Comparison of ENCODE assay signal across 17 cellular contexts in genomic region chr2:61268249-61268648, GRCh38.
A peak's percentile ranks its signal among the peaks of the same experiment; 100 is the strongest.
DNase-seq lines count a peak whose midpoint lies in the region; ATAC-seq, FAIRE-seq and TF ChIP-seq lines count a peak whose summit lies in the region.
"Had no signal": no experiment of that assay in that cellular context is flagged by ENCODE, and none has a peak within 500 bp of the region (broad histone marks: within the 10 kb centered on the region; RNA-seq: fewer than 3 reads in every experiment).

No MANE protein-coding gene starts in this region.

- ATAC-seq in naive thymus-derived CD4-positive, alpha-beta T cell = no peak
- ATAC-seq: CD8-positive, alpha-beta T cell had no signal

- CTCF ChIA-PET in HEK293 (lab: Yijun Ruan, JAX) = no interaction called here
- CTCF ChIA-PET in naive thymus-derived CD4-positive, alpha-beta T cell (lab: Charles Lee) = no interaction called here

- H3K9me3 ChIP-seq in HEK293 (ENCODE audit: control insufficient read depth, insufficient read depth, low read depth, low read length) (no peaks in the 10 kb centered on the region), astrocyte (ENCODE audit: insufficient read depth, low read depth, low read length) (no peaks in the 10 kb centered on the region)
- no peaks in the 10 kb centered on the region for H3K9me3 ChIP-seq in naive thymus-derived CD4-positive, alpha-beta T cell (ENCODE audit: control insufficient read depth in 2 of 3, low read length in 3 of 3)
- H3K9me3 ChIP-seq: BE2C, SK-N-SH had no signal

- no peaks in the 10 kb centered on the region for H3K4me1 ChIP-seq in HEK293 (ENCODE audit: control insufficient read depth, insufficient read depth, low read length)
- H3K4me1 ChIP-seq in astrocyte (ENCODE audit: insufficient read depth, low read length) = peaks cover 16% of the 10 kb centered on the region
- H3K4me1 ChIP-seq in naive thymus-derived CD4-positive, alpha-beta T cell (ENCODE audit: control insufficient read depth in 2 of 2, insufficient read depth in 2 of 2, low read length in 2 of 2) = no peaks in the 10 kb centered on the region
- H3K4me1 ChIP-seq: BE2C had no signal

- DNase-seq in NCI-H2171 (lab: John Stamatoyannopoulos, UW) = peak; percentile 7
- no peak for DNase-seq in astrocyte (ENCODE audit: low read depth)
- DNase-seq in glutamatergic neuron = no peak
- DNase-seq in naive thymus-derived CD4-positive, alpha-beta T cell = no peak
- DNase-seq in NCI-H2227 treated with DMSO at 0.1 percent for 48 hours (lab: John Stamatoyannopoulos, UW) = no peak
- DNase-seq in C1 segment of cervical spinal cord (lab: John Stamatoyannopoulos, UW) = no peak
- DNase-seq: BE2C; CD8-positive, alpha-beta T cell; EL; Karpas-422; NCI-H1930; NCI-H345; NCI-H69; NK-92 treated with Interleukin-12 subunit alpha and Interleukin-12 subunit beta, amount 100 ng/mL, for 24 hours; OCI-M1; SK-N-SH had no signal

- H3K27ac ChIP-seq in HEK293 (ENCODE audit: extremely low read depth, low read depth, low read length) (no peak overlapping the region), astrocyte (ENCODE audit: low read depth, low read length) (no peak overlapping the region)
- no peak overlapping the region for H3K27ac ChIP-seq in naive thymus-derived CD4-positive, alpha-beta T cell (ENCODE audit: low read depth, low read length)

- intact Hi-C loops in naive thymus-derived CD4-positive, alpha-beta T cell (cut with micrococcal nuclease) = no loop called here

- no peak for FAIRE-seq in astrocyte (lab: Jason Lieb, UNC)

- H3K36me3 Mint-ChIP-seq in astrocyte (ENCODE audit: low read depth, unreplicated experiment) (peaks cover 7% of the 10 kb centered on the region), glutamatergic neuron (ENCODE audit: unreplicated experiment) (no peaks in the 10 kb centered on the region)
- peaks cover 5 to 43% (median 37%) of the 10 kb centered on the region in 5 donors for H3K36me3 Mint-ChIP-seq in naive thymus-derived CD4-positive, alpha-beta T cell

- peaks cover 9% of the 10 kb centered on the region for H3K4me1 Mint-ChIP-seq in astrocyte (ENCODE audit: low read depth, unreplicated experiment)
- H3K4me1 Mint-ChIP-seq in glutamatergic neuron (ENCODE audit: low read depth, unreplicated experiment) = no peaks in the 10 kb centered on the region
- peaks cover 0 to 4% (median 0%) of the 10 kb centered on the region in 7 donors for H3K4me1 Mint-ChIP-seq in naive thymus-derived CD4-positive, alpha-beta T cell

- POLR2A ChIA-PET in HEK293 (lab: Yijun Ruan, JAX) = no interaction called here
- POLR2A ChIA-PET in naive thymus-derived CD4-positive, alpha-beta T cell (lab: Charles Lee) = no interaction called here

- no peak overlapping the region for H3K9ac ChIP-seq in astrocyte (ENCODE audit: low read length)
- H3K9ac ChIP-seq: SK-N-SH had no signal

- H3K27me3 Mint-ChIP-seq in astrocyte (ENCODE audit: low read depth, unreplicated experiment) (no peaks in the 10 kb centered on the region), glutamatergic neuron (ENCODE audit: unreplicated experiment) (peaks cover 2% of the 10 kb centered on the region)
- no peaks in the 10 kb centered on the region for H3K27me3 Mint-ChIP-seq in naive thymus-derived CD4-positive, alpha-beta T cell

- TF ChIP-seq CTCF in HEK293 (tag by site-specific recombination; IDR thresholded peaks at IDR 0.05) (no peak), astrocyte (IDR thresholded peaks at IDR 0.05; ENCODE audit: insufficient read depth, low read depth, low read length) (no peak), glutamatergic neuron (IDR thresholded peaks at IDR 0.05; ENCODE audit: partially characterized antibody, unreplicated experiment) (no peak)

- no peak overlapping the region for H2AFZ ChIP-seq in astrocyte (ENCODE audit: low read depth, low read length)

- H3K4me3 ChIP-seq in HEK293 (ENCODE audit: low read depth, low read length) (no peak overlapping the region), astrocyte (ENCODE audit: insufficient read depth, low read depth, low read length) (no peak overlapping the region)
- no peak overlapping the region for H3K4me3 ChIP-seq in naive thymus-derived CD4-positive, alpha-beta T cell (ENCODE audit: low read length)

- H3K9me3 Mint-ChIP-seq in astrocyte (ENCODE audit: unreplicated experiment) (no peaks in the 10 kb centered on the region), glutamatergic neuron (ENCODE audit: unreplicated experiment) (peaks cover 2% of the 10 kb centered on the region)
- H3K9me3 Mint-ChIP-seq in naive thymus-derived CD4-positive, alpha-beta T cell = no peaks in the 10 kb centered on the region
- H3K9me3 Mint-ChIP-seq: CD8-positive, alpha-beta T cell had no signal

- H3K4me3 Mint-ChIP-seq in astrocyte (ENCODE audit: unreplicated experiment) (peak overlapping the region; percentile 29), glutamatergic neuron (ENCODE audit: unreplicated experiment) (no peak overlapping the region)
- no peak overlapping the region for H3K4me3 Mint-ChIP-seq in naive thymus-derived CD4-positive, alpha-beta T cell
- H3K4me3 Mint-ChIP-seq: CD8-positive, alpha-beta T cell had no signal

- no peak overlapping the region for H3K27ac Mint-ChIP-seq in astrocyte (ENCODE audit: unreplicated experiment)
- H3K27ac Mint-ChIP-seq in glutamatergic neuron (ENCODE audit: unreplicated experiment) = peak overlapping the region; percentile 28
- H3K27ac Mint-ChIP-seq in naive thymus-derived CD4-positive, alpha-beta T cell = no peak overlapping the region
- H3K27ac Mint-ChIP-seq: CD8-positive, alpha-beta T cell had no signal

- H3K4me2 ChIP-seq in astrocyte (ENCODE audit: low read length) = no peak overlapping the region
- H3K4me2 ChIP-seq: SK-N-SH had no signal

- H3K36me3 ChIP-seq in HEK293 (ENCODE audit: control insufficient read depth in 2 of 2, insufficient read depth in 1 of 2, low read length in 2 of 2) (peaks cover 22 to 25% of the 10 kb centered on the region in 2 experiments), astrocyte (ENCODE audit: insufficient read depth, low read length) (peaks cover 11% of the 10 kb centered on the region)
- H3K36me3 ChIP-seq in naive thymus-derived CD4-positive, alpha-beta T cell (ENCODE audit: control insufficient read depth in 2 of 3, insufficient read depth in 3 of 3, low read length in 3 of 3) = peaks cover 3 to 33% (median 14%) of the 10 kb centered on the region in 3 experiments
- H3K36me3 ChIP-seq: BE2C had no signal

- no peaks in the 10 kb centered on the region for H3K27me3 ChIP-seq in astrocyte (ENCODE audit: insufficient read depth, low read length)
- H3K27me3 ChIP-seq in naive thymus-derived CD4-positive, alpha-beta T cell (ENCODE audit: control insufficient read depth in 2 of 2, insufficient read depth in 2 of 2, low read length in 2 of 2) = no peaks in the 10 kb centered on the region
- H3K27me3 ChIP-seq: BE2C had no signal

- H3K79me2 ChIP-seq in astrocyte (ENCODE audit: insufficient read depth, low read length) = no peaks in the 10 kb centered on the region

- H4K20me1 ChIP-seq in astrocyte (ENCODE audit: insufficient read depth, low read length) = no peaks in the 10 kb centered on the region

TF ChIP-seq in HEK293, 187 proteins besides CTCF, POLR2A, EP300 and RAD21:
- 0 out of 2 replicates have a peak, but pooled peaks have one; percentile 29 for TF ChIP-seq ZNF362 (tag by site-specific recombination; IDR thresholded peaks at IDR 0.05)
- no peak for TF ChIP-seq ZBTB21 (tag by site-specific recombination; IDR thresholded peaks at IDR 0.05)
